1 cellular context compared by ENCODE assay signal in genomic region chr13:52159159-52159982, GRCh38.
A peak's percentile ranks its signal among the peaks of the same experiment; 100 is the strongest.
TF ChIP-seq lines count a peak whose summit lies in the region.

Gene NEK3 (minus strand): TSS chr13:52159597. CDS start chr13:52156191, 3,406 bp downstream.

TF ChIP-seq in HCT116, 20 proteins besides CTCF, POLR2A, EP300 and RAD21 (continued from another document):
- TF ChIP-seq, protein P1, sequence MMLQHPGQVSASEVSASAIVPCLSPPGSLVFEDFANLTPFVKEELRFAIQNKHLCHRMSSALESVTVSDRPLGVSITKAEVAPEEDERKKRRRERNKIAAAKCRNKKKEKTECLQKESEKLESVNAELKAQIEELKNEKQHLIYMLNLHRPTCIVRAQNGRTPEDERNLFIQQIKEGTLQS (IDR thresholded peaks at IDR 0.05), result no peak
- TF ChIP-seq SP1 (IDR thresholded peaks at IDR 0.05; ENCODE audit: low read depth) (no peak), CBX3 (IDR thresholded peaks at IDR 0.05; ENCODE audit: low read depth) (peak; percentile 98), EZH2 (IDR thresholded peaks at IDR 0.05) (no peak), ELF1 (IDR thresholded peaks at IDR 0.05; ENCODE audit: borderline replicate concordance, low read depth) (peak; percentile 27; the same call in 1 of the 2 replicates), JUND (IDR thresholded peaks at IDR 0.05) (no peak), SIN3A (IDR thresholded peaks at IDR 0.05; ENCODE audit: low read depth) (no peak), ZNF274 (IDR thresholded peaks at IDR 0.05; ENCODE audit: low read depth, low read length) (no peak)
